In genomic region chr2:28652217-28652616, GRCh38 we compare ENCODE assay signal across 28 cellular contexts.
A peak's percentile ranks its signal among the peaks of the same experiment; 100 is the strongest.
DNase-seq lines count a peak whose midpoint lies in the region; ATAC-seq, FAIRE-seq and TF ChIP-seq lines count a peak whose summit lies in the region.
"Had no signal": no experiment of that assay in that cellular context is flagged by ENCODE, and none has a peak within 500 bp of the region (broad histone marks: within the 10 kb centered on the region; RNA-seq: fewer than 3 reads in every experiment).

No MANE protein-coding gene starts in this region.

- H3K27me3 ChIP-seq in neural cell (ENCODE audit: insufficient read depth, low read depth, low read length), result no peaks in the 10 kb centered on the region
- H3K27me3 ChIP-seq: gastrocnemius medialis, neutrophil, tibial nerve had no signal

- no peaks in the 10 kb centered on the region for H3K9me2 ChIP-seq in neural cell (ENCODE audit: insufficient read depth, low read length)

- no peak overlapping the region for H3K9ac ChIP-seq in neural cell (ENCODE audit: low read length)

- peak overlapping the region; percentile 64 for H3K27ac ChIP-seq in epithelial cell of prostate
- no peak overlapping the region for H3K27ac ChIP-seq in neural cell (ENCODE audit: low read length)
- H3K27ac ChIP-seq: gastrocnemius medialis, neutrophil, prostate gland, skin epidermis, tibial nerve had no signal

- no peaks in the 10 kb centered on the region for H3F3A ChIP-seq in neural cell (ENCODE audit: insufficient read depth, low read length, poor library complexity, severe bottlenecking)

- intact Hi-C loops in left cardiac atrium (cut with DNase I), result no loop called here

- TF ChIP-seq EP300 in neural cell (conservative IDR thresholded peaks at IDR 0.05; ENCODE audit: poor library complexity, severe bottlenecking), result peak; percentile 53

- DNase-seq in HCEC 1CT (peak; percentile 71), RPMI7951 (ENCODE audit: low read depth) (peak; percentile 36), epithelial cell of prostate (ENCODE audit: low read depth, low spot score) (no peak), left cardiac atrium (no peak), GM12892 (ENCODE audit: insufficient read length) (no peak), NCI-H1048 (lab: John Stamatoyannopoulos, UW) (no peak)
- DNase-seq: activated CD4-positive, alpha-beta memory T cell treated with anti-CD3 and anti-CD28 coated beads, Interleukin-2, amount 10 ng/mL, durations not matched to agents 7 days and 5 days; activated CD4-positive, CD25-positive, alpha-beta regulatory T cell; activated T-cell treated with anti-CD3 and anti-CD28 coated beads, Interleukin-2, amount 50 U/mL, for 1 hour; CD4-positive, alpha-beta T cell; DMS153; gastrocnemius medialis; hypothalamus; NCI-H187; NCI-H446; stimulated activated CD4-positive, alpha-beta T cell treated with anti-CD3 and anti-CD28 coated beads, Interleukin-4, amount 100 ng/mL, for 1 hour; T-helper 9 cell had no signal

- no peak for TF ChIP-seq CTCF in neural cell (IDR thresholded peaks at IDR 0.05; ENCODE audit: poor library complexity, severe bottlenecking)

- H3K4me2 ChIP-seq in neural cell (ENCODE audit: low read length), result peak overlapping the region; percentile 6

- no peak for ATAC-seq in GM18868 (IDR thresholded peaks at IDR 0.05; ENCODE audit: unreplicated experiment)
- ATAC-seq in left cardiac atrium, result no peak
- ATAC-seq: gastrocnemius medialis, GM12878, Panc1 had no signal

- no peaks in the 10 kb centered on the region for H4K20me1 ChIP-seq in neural cell (ENCODE audit: insufficient read depth)

- no peaks in the 10 kb centered on the region for H3K79me2 ChIP-seq in neural cell (replicated peaks; ENCODE audit: insufficient read depth, low read length)

- no peaks in the 10 kb centered on the region for H3K9me3 ChIP-seq in neural cell (ENCODE audit: low read length)
- H3K9me3 ChIP-seq: gastrocnemius medialis, neutrophil, prostate gland, tibial nerve had no signal

- no peaks in the 10 kb centered on the region for H3K36me3 ChIP-seq in neural cell (ENCODE audit: insufficient read depth, low read length)
- H3K36me3 ChIP-seq: gastrocnemius medialis, neutrophil, prostate gland, tibial nerve had no signal

- H2AFZ ChIP-seq in neural cell (ENCODE audit: low read depth, low read length), result no peak overlapping the region

- TF ChIP-seq POLR2A in GM12892 (IDR thresholded peaks at IDR 0.05; ENCODE audit: low read depth, low read length), result no peak

- no peak overlapping the region for H3K4me3 ChIP-seq in neural cell (ENCODE audit: low read length)
- H3K4me3 ChIP-seq: gastrocnemius medialis, GM12878, lung, prostate gland, skin epidermis, tibial nerve had no signal

- FAIRE-seq in GM12892 (lab: Jason Lieb, UNC), result no peak
- FAIRE-seq: GM12878, HTR-8/SVneo, islet of Langerhans had no signal

- no peak for TF ChIP-seq RAD21 in neural cell (conservative IDR thresholded peaks at IDR 0.05)

TF ChIP-seq in neural cell, 6 proteins besides CTCF, POLR2A, EP300 and RAD21:
- no peak for TF ChIP-seq EZH2 (IDR thresholded peaks at IDR 0.05; ENCODE audit: borderline replicate concordance, insufficient read depth, low read length, poor library complexity, severe bottlenecking)
- TF ChIP-seq MXI1 (conservative IDR thresholded peaks at IDR 0.05; ENCODE audit: poor library complexity, severe bottlenecking), result no peak
- no peak for TF ChIP-seq TAF1 (IDR thresholded peaks at IDR 0.05; ENCODE audit: low read depth)
- TF ChIP-seq REST (IDR thresholded peaks at IDR 0.05; ENCODE audit: borderline replicate concordance), result no peak
- TF ChIP-seq SMC3 (conservative IDR thresholded peaks at IDR 0.05; ENCODE audit: poor library complexity), result no peak
- no peak for TF ChIP-seq POLR2AphosphoS5 (IDR thresholded peaks at IDR 0.05)

Comparison
In these comparisons a context has a peak if more than half of its experiments do, and no peak if none do; other contexts are left out.
1. DNase-seq: peak in HCEC 1CT (single experiment) and RPMI7951 (single experiment); none in epithelial cell of prostate (single experiment), left cardiac atrium (single experiment), GM12892 (single experiment) and NCI-H1048 (single experiment).